Comparison of ENCODE assay signal across 1 cellular context in the genomic region with DNA sequence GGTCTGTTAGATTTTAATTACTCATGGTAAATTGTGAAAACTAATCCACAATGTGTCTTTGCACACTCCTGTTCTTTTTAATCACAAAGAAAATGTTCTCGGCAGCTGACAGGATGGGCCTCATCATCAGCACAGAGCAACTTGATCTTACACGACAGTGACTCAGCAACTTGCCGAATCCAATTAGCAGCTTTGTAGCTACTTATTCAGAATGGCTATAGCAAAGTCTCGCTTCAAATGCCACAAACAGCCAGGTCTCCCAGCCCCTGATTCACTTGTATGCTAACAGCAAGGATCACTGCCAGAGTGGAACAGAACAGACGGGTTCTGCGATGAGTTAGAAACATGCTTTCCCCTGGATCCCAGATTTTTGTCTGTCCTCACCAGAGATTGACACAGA.
TF ChIP-seq lines count a peak whose summit lies in the region.

No MANE protein-coding gene starts in this region.

TF ChIP-seq in K562, 482 proteins besides CTCF, POLR2A, EP300 and RAD21 (continued from another document):
- TF ChIP-seq RCOR1 (IDR thresholded peaks at IDR 0.05; ENCODE audit: borderline replicate concordance in 1 of 2, low read depth in 2 of 2, low read length in 2 of 2) (0 out of 4 replicates have a peak, but pooled peaks of 1 of the 2 experiments have one; percentile 13), ZNF165 (CRISPR knock-in tag; IDR thresholded peaks at IDR 0.05; ENCODE audit: borderline replicate concordance) (no peak), BACH1 (tag; IDR thresholded peaks at IDR 0.05) (peak; percentile 72)
